ENCODE assay signal across 20 cellular contexts in the genomic region with DNA sequence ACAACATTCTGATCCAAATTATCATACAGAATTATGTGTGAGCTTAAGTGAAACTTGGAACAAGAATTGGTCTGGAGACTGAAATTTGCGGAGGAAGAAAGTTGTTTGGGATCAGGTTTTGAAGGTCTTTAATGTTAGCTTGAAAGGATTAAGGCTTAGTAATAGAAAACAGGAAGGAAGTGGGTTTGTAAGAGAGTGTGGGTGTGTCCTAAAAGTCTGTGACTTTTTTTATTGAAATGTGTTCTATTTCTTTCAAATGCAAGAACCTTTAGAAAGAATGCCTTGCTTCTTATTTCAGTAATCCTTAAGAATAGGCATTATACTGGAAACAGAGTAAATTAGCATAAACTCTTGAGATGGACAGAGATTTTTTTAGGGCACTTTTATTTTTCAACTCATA.
"Had no signal": no experiment of that assay in that cellular context is flagged by ENCODE, and none has a peak within 500 bp of the region (broad histone marks: within the 10 kb centered on the region; RNA-seq: fewer than 3 reads in every experiment).

No MANE protein-coding gene starts in this region.

- H3K27me3 Mint-ChIP-seq: activated naive CD8-positive, alpha-beta T cell treated with anti-CD3 and anti-CD28 coated beads, Interleukin-2, amount 10 ng/mL, durations not matched to agents 7 days and 5 days; memory B cell; stimulated activated memory B cell treated with anti-CD40 and anti-IgM and Interleukin-4, amounts not matched to agents 10 μg/mL and 1 μg/mL and 100 μg/mL, for 72 hours had no signal

- H3K27me3 ChIP-seq: esophagus muscularis mucosa, right lobe of liver, spleen, tibial artery, vagina had no signal

- H3K9me3 ChIP-seq: esophagus muscularis mucosa, psoas muscle, right lobe of liver, tibial artery, vagina had no signal

- H3K4me3 Mint-ChIP-seq: activated naive CD8-positive, alpha-beta T cell treated with anti-CD3 and anti-CD28 coated beads, Interleukin-2, amount 10 ng/mL, durations not matched to agents 7 days and 5 days; activated T-cell treated with anti-CD3 and anti-CD28 coated beads, Interleukin-2, amount 50 U/mL, for 4 hours; memory B cell; nephron; stimulated activated memory B cell treated with anti-CD40 and anti-IgM and Interleukin-4, amounts not matched to agents 10 μg/mL and 1 μg/mL and 100 μg/mL, for 72 hours had no signal

- H3K4me3 ChIP-seq: esophagus muscularis mucosa, left ventricle myocardium inferior, psoas muscle, right lobe of liver, spleen, tibial artery, vagina had no signal

- H3K27ac Mint-ChIP-seq: activated naive CD8-positive, alpha-beta T cell treated with anti-CD3 and anti-CD28 coated beads, Interleukin-2, amount 10 ng/mL, durations not matched to agents 7 days and 5 days; memory B cell; nephron; stimulated activated memory B cell treated with anti-CD40 and anti-IgM and Interleukin-4, amounts not matched to agents 10 μg/mL and 1 μg/mL and 100 μg/mL, for 72 hours had no signal

- H3K36me3 ChIP-seq: esophagus muscularis mucosa, left ventricle myocardium inferior, right lobe of liver, spleen, tibial artery, vagina had no signal

- DNase-seq: activated CD4-positive, alpha-beta T cell treated with anti-CD3 and anti-CD28 coated beads, Interleukin-2, amount 50 U/mL, for 48 hours; activated CD4-positive, CD25-positive, alpha-beta regulatory T cell treated with anti-CD3 and anti-CD28 coated beads, Interleukin-2, amount 50 U/mL, for 72 hours; activated effector memory CD4-positive, alpha-beta T cell treated with anti-CD3 and anti-CD28 coated beads, Interleukin-2, amount 50 U/mL, for 16 hours; activated naive CD8-positive, alpha-beta T cell treated with anti-CD3 and anti-CD28 coated beads, Interleukin-2, amount 10 ng/mL, durations not matched to agents 7 days and 5 days; activated T-cell treated with anti-CD3 and anti-CD28 coated beads, Interleukin-2, amount 50 U/mL, for 4 hours; anterior cingulate cortex; foreskin fibroblast; head of caudate nucleus; kidney; left ventricle myocardium inferior; psoas muscle; right lobe of liver; spleen; stimulated activated CD4-positive, alpha-beta T cell treated with anti-CD3 and anti-CD28 coated beads, Interleukin-1b, Interleukin-23, amount 100 ng/mL, for 48 hours; tibial artery had no signal

- H3K9me3 Mint-ChIP-seq: activated naive CD8-positive, alpha-beta T cell treated with anti-CD3 and anti-CD28 coated beads, Interleukin-2, amount 10 ng/mL, durations not matched to agents 7 days and 5 days had no signal

- H3K4me1 ChIP-seq: esophagus muscularis mucosa, left ventricle myocardium inferior, psoas muscle, right lobe of liver, spleen, tibial artery, vagina had no signal

- ATAC-seq: activated T-cell treated with anti-CD3 and anti-CD28 coated beads, Interleukin-2, amount 50 U/mL, for 4 hours; psoas muscle; right lobe of liver; stimulated activated memory B cell treated with anti-CD40 and anti-IgM and Interleukin-4, amounts not matched to agents 10 μg/mL and 1 μg/mL and 100 μg/mL, for 72 hours had no signal

- H3K4me1 Mint-ChIP-seq: nephron had no signal

- H3K27ac ChIP-seq: esophagus muscularis mucosa, left ventricle myocardium inferior, psoas muscle, right lobe of liver, spleen, tibial artery, vagina had no signal

- H3K36me3 Mint-ChIP-seq: activated naive CD8-positive, alpha-beta T cell treated with anti-CD3 and anti-CD28 coated beads, Interleukin-2, amount 10 ng/mL, durations not matched to agents 7 days and 5 days; memory B cell; stimulated activated memory B cell treated with anti-CD40 and anti-IgM and Interleukin-4, amounts not matched to agents 10 μg/mL and 1 μg/mL and 100 μg/mL, for 72 hours had no signal
